Comparison of ENCODE assay signal across 12 cellular contexts in genomic region chr1:203534526-203534925, GRCh38. TPM values are rescaled to one million over a fixed set of nuclear protein-coding genes. Genes with fewer than 3 reads are reported as not detected.
A peak's percentile ranks its signal among the peaks of the same experiment; 100 is the strongest.
DNase-seq lines count a peak whose midpoint lies in the region; TF ChIP-seq lines count a peak whose summit lies in the region.
"Had no signal": no experiment of that assay in that cellular context is flagged by ENCODE, and none has a peak within 500 bp of the region (broad histone marks: within the 10 kb centered on the region; RNA-seq: fewer than 3 reads in every experiment).

No MANE protein-coding gene starts in this region.

- no peak for TF ChIP-seq CTCF in esophagus squamous epithelium (IDR thresholded peaks at IDR 0.05)

- no peak overlapping the region for H2BK12ac ChIP-seq in neuronal stem cell (ENCODE audit: low read length)

- no peaks in the 10 kb centered on the region for H3K79me1 ChIP-seq in neuronal stem cell (ENCODE audit: low read depth, low read length)

- no peaks in the 10 kb centered on the region for H3K9me3 ChIP-seq in esophagus squamous epithelium
- H3K9me3 ChIP-seq in neuronal stem cell (replicated peaks in 1 of 2; ENCODE audit: control insufficient read depth in 2 of 2, insufficient read depth in 1 of 2, low read depth in 1 of 2, low read length in 2 of 2) = no peaks in the 10 kb centered on the region
- H3K9me3 ChIP-seq: Peyer's patch had no signal

- peaks cover 4 to 24% (median 6%) of the 10 kb centered on the region in 3 donors for H3K4me1 ChIP-seq in esophagus squamous epithelium
- peaks cover 0 to 1% of the 10 kb centered on the region in 2 donors for H3K4me1 ChIP-seq in neuronal stem cell (ENCODE audit: control insufficient read depth in 2 of 2, insufficient read depth in 1 of 2, low read depth in 1 of 2, low read length in 2 of 2)

- no peak overlapping the region for H2BK120ac ChIP-seq in neuronal stem cell (ENCODE audit: low read depth, low read length)

- H2AFZ ChIP-seq in neuronal stem cell (ENCODE audit: low read length) = no peak overlapping the region

- H3K4me2 ChIP-seq in neuronal stem cell (ENCODE audit: insufficient read depth, low read length, poor library complexity, severe bottlenecking) = no peak overlapping the region

- no peak overlapping the region for H4K8ac ChIP-seq in neuronal stem cell (ENCODE audit: low read depth, low read length)

- H3K27me3 ChIP-seq in esophagus squamous epithelium (no peaks in the 10 kb centered on the region), neuronal stem cell (ENCODE audit: control insufficient read depth in 3 of 3, insufficient read depth in 3 of 3, low read depth in 1 of 3, low read length in 3 of 3) (peaks cover 0 to 3% (median 0%) of the 10 kb centered on the region in 3 experiments)
- H3K27me3 ChIP-seq: Peyer's patch had no signal

- H3K9ac ChIP-seq in neuronal stem cell (ENCODE audit: low read depth, low read length, poor library complexity) = no peak overlapping the region

- H3K4me3 ChIP-seq in esophagus squamous epithelium (no peak overlapping the region), neuronal stem cell (ENCODE audit: low read length in 2 of 2) (no peak overlapping the region)
- H3K4me3 ChIP-seq: Peyer's patch had no signal

- H2BK15ac ChIP-seq in neuronal stem cell (ENCODE audit: low read length) = no peak overlapping the region

- H3K18ac ChIP-seq in neuronal stem cell (ENCODE audit: low read length) = no peak overlapping the region

- H2AK5ac ChIP-seq in neuronal stem cell (ENCODE audit: low read depth, low read length) = peak overlapping the region; percentile 58

- no peak overlapping the region for H3K4ac ChIP-seq in neuronal stem cell (ENCODE audit: low read length)

- WGBS in esophagus squamous epithelium, 2 donors = 37 to 50% methylated on average over 3 of the region's 3 CpGs
- no CpG with 5 or more reads among the region's 3 CpGs for WGBS in neuronal stem cell (ENCODE audit: extremely low coverage in 2 of 2, insufficient read length in 2 of 2, insufficient replicate concordance in 1 of 2), 2 donors

- peak overlapping the region in 3 of 4 donors; percentile 45 to 74 (median 57) for H3K27ac ChIP-seq in esophagus squamous epithelium
- no peak overlapping the region for H3K27ac ChIP-seq in neuronal stem cell (replicated peaks; ENCODE audit: low read length)

- no peak overlapping the region for H4K91ac ChIP-seq in neuronal stem cell (ENCODE audit: low read depth, low read length, poor library complexity)

- H3K23ac ChIP-seq in neuronal stem cell (ENCODE audit: low read depth, low read length, poor library complexity) = no peak overlapping the region

- no peak overlapping the region for H2BK5ac ChIP-seq in neuronal stem cell (ENCODE audit: low read length)

- no peak for TF ChIP-seq POLR2A in esophagus squamous epithelium (IDR thresholded peaks at IDR 0.05)

- H3K14ac ChIP-seq in neuronal stem cell (ENCODE audit: low read length) = no peak overlapping the region

- H3K36me3 ChIP-seq in esophagus squamous epithelium = no peaks in the 10 kb centered on the region
- H3K36me3 ChIP-seq in neuronal stem cell (replicated peaks in 1 of 2; ENCODE audit: control insufficient read depth in 2 of 2, insufficient read depth in 2 of 2, low read length in 2 of 2) = no peaks in the 10 kb centered on the region
- H3K36me3 ChIP-seq: Peyer's patch had no signal

- peak; percentile 59 for DNase-seq in 8988T
- peak; percentile 66 for DNase-seq in NCI-H226
- no peak for DNase-seq in esophagus squamous epithelium (lab: John Stamatoyannopoulos, UW)
- no peak for DNase-seq in neuronal stem cell (ENCODE audit: low spot score)
- DNase-seq in NCI-H510A treated with DMSO at 0.1 percent for 48 hours (lab: John Stamatoyannopoulos, UW) = no peak
- no peak for DNase-seq in activated effector memory CD4-positive, alpha-beta T cell treated with Interleukin-2 at 50 U/mL for 16 hours
- no peak for DNase-seq in NCI-H82 treated with DMSO at 0.1 percent for 48 hours (lab: John Stamatoyannopoulos, UW; ENCODE audit: unreplicated experiment)
- no peak for DNase-seq in NCI-H2029 treated with DMSO at 0.1 percent for 48 hours (lab: John Stamatoyannopoulos, UW)
- DNase-seq: effector memory CD4-positive, alpha-beta T cell; Peyer's patch had no signal

- intact Hi-C loops in esophagus squamous epithelium (cut with DNase I) = no loop called here

RNA-seq across cellular contexts. Expression of gene OPTC, which starts 40.6 kb away (rescaled TPM):
- total RNA-seq in esophagus squamous epithelium = not detected
- polyA plus RNA-seq in neuronal stem cell (2013, experiment 1 of 2) = 0.11 TPM
- 0.08 TPM for polyA plus RNA-seq in neuronal stem cell (2013, experiment 2 of 2)
- total RNA-seq: A673, mononuclear cell, Peyer's patch had no signal

RNA-seq across cellular contexts. Expression of gene PRELP, which starts 58.9 kb away (rescaled TPM):
- 10 to 100 TPM in 2 of 4 donors, 1 to 10 TPM in 2; 2.2 to 71.0 (median 9.1) TPM for total RNA-seq in esophagus squamous epithelium
- polyA plus RNA-seq in neuronal stem cell (2013, experiment 1 of 2) = 3.9 TPM
- 4.0 TPM for polyA plus RNA-seq in neuronal stem cell (2013, experiment 2 of 2)
- total RNA-seq: A673, mononuclear cell had no signal

Comparison
In these comparisons a context has a peak if more than half of its experiments do, and no peak if none do; other contexts are left out.
1. DNase-seq: peak in 8988T (single experiment) and NCI-H226 (single experiment); none in esophagus squamous epithelium (single experiment), neuronal stem cell (single experiment), NCI-H510A treated with DMSO at 0.1 percent for 48 hours (single experiment), activated effector memory CD4-positive, alpha-beta T cell treated with Interleukin-2 at 50 U/mL for 16 hours (single experiment), NCI-H82 treated with DMSO at 0.1 percent for 48 hours (single experiment) and NCI-H2029 treated with DMSO at 0.1 percent for 48 hours (single experiment).